Comparison of ENCODE assay signal across 8 cellular contexts in the genomic region with DNA sequence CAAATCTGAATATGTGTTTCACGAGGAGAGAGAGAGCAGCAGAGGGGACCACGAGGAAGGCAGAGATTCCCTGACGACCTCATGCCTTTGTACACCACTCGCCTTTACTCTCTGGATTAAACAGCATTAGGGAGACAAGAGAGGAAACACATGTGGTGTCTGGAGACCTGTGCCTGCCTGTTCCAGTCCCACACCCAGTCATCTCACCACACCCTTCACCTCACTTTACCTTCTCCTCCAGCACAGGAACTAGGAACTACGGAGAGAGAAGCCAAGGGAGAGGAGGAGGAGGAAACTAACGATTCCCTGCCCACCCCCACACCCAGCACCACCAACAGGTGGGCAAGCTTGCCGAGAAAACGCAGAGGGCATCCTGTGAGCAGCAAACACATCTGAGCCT. TPM values are rescaled to one million over a fixed set of nuclear protein-coding genes. Genes with fewer than 3 reads are reported as not detected.
"Had no signal": no experiment of that assay in that cellular context is flagged by ENCODE, and none has a peak within 500 bp of the region (broad histone marks: within the 10 kb centered on the region; RNA-seq: fewer than 3 reads in every experiment).

No MANE protein-coding gene starts in this region.

RNA-seq across cellular contexts. Expression of a gene that starts 1.0 kb away (rescaled TPM):
- total RNA-seq: natural killer cell treated with Interleukin-12 subunit alpha and Interleukin-12 subunit beta and Interleukin-15 and Interleukin-18, amount 100 ng/mL, for 72 hours; osteocyte; posterior vena cava; pulmonary artery endothelial cell; sciatic nerve; thoracic aorta; tibial nerve had no signal
- polyA plus RNA-seq: smooth muscle cell had no signal
